Comparison of ENCODE assay signal across 18 cellular contexts in the genomic region with DNA sequence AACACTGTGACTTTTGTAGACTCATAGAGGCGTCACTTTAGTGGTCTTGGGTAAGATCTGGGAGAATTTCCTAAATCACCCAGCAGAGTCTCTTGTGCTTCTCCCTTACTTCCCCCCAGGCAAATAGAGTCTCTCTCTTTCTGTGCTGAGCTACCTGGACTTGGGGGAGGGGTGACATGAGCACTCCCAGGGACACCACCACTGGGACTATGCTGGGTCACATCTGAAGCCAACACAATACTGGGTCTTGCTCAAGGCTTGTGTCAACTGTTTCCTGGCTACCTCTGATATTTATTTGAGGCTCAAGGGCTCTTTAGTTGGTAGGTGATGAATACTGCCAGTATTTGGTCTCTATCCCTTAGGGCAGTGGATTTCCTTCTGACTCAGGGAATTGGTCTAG.
"Had no signal": no experiment of that assay in that cellular context is flagged by ENCODE, and none has a peak within 500 bp of the region (broad histone marks: within the 10 kb centered on the region; RNA-seq: fewer than 3 reads in every experiment).

No MANE protein-coding gene starts in this region.

- ATAC-seq: esophagus mucosa, heart left ventricle, left colon, mucosa of descending colon, natural killer cell had no signal

- H3K27me3 ChIP-seq: heart left ventricle, right atrium auricular region, thyroid gland, upper lobe of left lung, vagina had no signal

- FAIRE-seq: frontal cortex, small intestine had no signal

- H3K36me3 ChIP-seq: heart left ventricle, right atrium auricular region, thyroid gland, upper lobe of left lung, vagina had no signal

- H3K4me3 ChIP-seq: coronary artery, heart left ventricle, mucosa of descending colon, right atrium auricular region, thyroid gland, upper lobe of left lung, vagina had no signal

- H3K9me3 ChIP-seq: mucosa of descending colon, thyroid gland, upper lobe of left lung, vagina had no signal

- H3K27ac ChIP-seq: coronary artery, heart left ventricle, right atrium auricular region, thyroid gland, upper lobe of left lung, vagina had no signal

- DNase-seq: effector CD8-positive, alpha-beta T cell; heart left ventricle; hippocampal formation; left colon; mammary epithelial cell; mucosa of descending colon; natural killer cell; posterior cingulate gyrus; small intestine; stimulated activated CD4-positive, alpha-beta T cell treated with anti-CD3 and anti-CD28 coated beads, Interleukin-12 subunit alpha, Interleukin-12 subunit beta, amount 100 ng/mL, for 4 hours; stimulated activated naive CD4-positive, alpha-beta T cell treated with Interleukin-2 at 50 U/mL for 16 hours; thyroid gland; upper lobe of left lung had no signal

- H3K4me1 ChIP-seq: heart left ventricle, right atrium auricular region, thyroid gland, upper lobe of left lung, vagina had no signal
